16 cellular contexts compared by ENCODE assay signal in the genomic region with DNA sequence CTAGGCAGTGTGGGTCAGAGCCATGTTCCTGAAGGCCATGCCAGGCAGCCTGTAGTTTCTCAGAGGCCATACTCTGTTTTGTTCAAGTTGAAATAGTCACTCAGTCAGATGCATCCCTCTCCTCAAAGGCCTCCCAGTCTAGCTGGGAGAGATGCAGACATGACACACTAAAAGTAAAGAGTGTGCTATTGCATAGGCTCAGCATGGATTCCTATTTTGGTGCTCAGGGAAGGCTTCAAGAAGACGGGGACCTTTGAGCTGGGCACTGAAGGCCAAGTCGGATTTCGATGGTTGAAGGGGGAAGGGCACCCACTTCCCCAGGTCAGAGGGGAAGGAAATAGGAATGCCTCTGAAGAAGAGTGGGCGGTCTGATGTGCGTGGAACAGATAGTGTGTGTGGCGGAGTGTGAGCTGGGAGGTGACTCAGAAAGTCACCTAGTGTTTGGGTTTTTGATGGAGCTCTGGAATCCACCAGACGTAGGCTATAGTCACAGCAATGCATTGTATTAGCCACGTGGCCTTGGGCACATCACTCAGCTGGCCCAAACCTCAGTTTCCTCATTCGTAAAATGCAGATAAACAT. TPM values are rescaled to one million over a fixed set of nuclear protein-coding genes. Genes with fewer than 3 reads are reported as not detected.
A peak's percentile ranks its signal among the peaks of the same experiment; 100 is the strongest.
DNase-seq lines count a peak whose midpoint lies in the region; ATAC-seq, FAIRE-seq and TF ChIP-seq lines count a peak whose summit lies in the region.
"Had no signal": no experiment of that assay in that cellular context is flagged by ENCODE, and none has a peak within 500 bp of the region (broad histone marks: within the 10 kb centered on the region; RNA-seq: fewer than 3 reads in every experiment).

No MANE protein-coding gene starts in this region.

- no peaks in the 10 kb centered on the region for H3K36me3 ChIP-seq in K562 (ENCODE audit: control insufficient read depth, insufficient read depth, low read length)

- no peak overlapping the region for H3K4me3 Mint-ChIP-seq in activated T-helper 17 cell treated with anti-CD3 and anti-CD28 coated beads, Interleukin-2, amount 50 U/mL, for 72 hours
- H3K4me3 Mint-ChIP-seq: B cell; CD4-positive, alpha-beta memory T cell; HFFc6 had no signal

- H2AFZ ChIP-seq in K562 (ENCODE audit: low read depth, low read length), result no peak overlapping the region

- H3K4me2 ChIP-seq in K562 (ENCODE audit: insufficient read depth, low read length), result no peak overlapping the region

- no peaks in the 10 kb centered on the region for H3K79me2 ChIP-seq in K562 (ENCODE audit: control insufficient read depth, insufficient read depth, low read length)

- H3K9me3 ChIP-seq in K562 (replicated peaks; ENCODE audit: control insufficient read depth, insufficient read depth, low read depth, low read length), result no peaks in the 10 kb centered on the region

- peaks cover 17% of the 10 kb centered on the region for H3K27me3 Mint-ChIP-seq in activated T-helper 17 cell treated with anti-CD3 and anti-CD28 coated beads, Interleukin-2, amount 50 U/mL, for 72 hours

- WGBS in K562 (ENCODE audit: insufficient coverage, low coverage, missing lambda C conversion rate), result under 1% methylated on average over 9 of the region's 9 CpGs

- CTCF ChIA-PET in K562 (lab: Yijun Ruan, JAX; ENCODE audit: low intra/inter-chr PET ratio), result interaction anchor here (0.6 to 3.1 kb wide), 2 partner anchors 41 to 47 kb away, joined by 3 to 27 read pairs; no protein-coding TSS in a partner anchor

- peak; percentile 29 for ATAC-seq in activated T-helper 17 cell treated with anti-CD3 and anti-CD28 coated beads, Interleukin-2, amount 50 U/mL, for 72 hours (replicated peaks)
- ATAC-seq in K562 (no peak), GM19023 (IDR thresholded peaks at IDR 0.05; ENCODE audit: unreplicated experiment) (no peak)
- no peak for ATAC-seq in stimulated activated naive CD8-positive, alpha-beta T cell treated with anti-CD3 and anti-CD28 coated beads, Interleukin-15, Interleukin-2, amounts not matched to agents 100 U/mL and 50 U/mL, for 24 hours
- ATAC-seq: GM12878 had no signal

- peaks cover 13 to 39% of the 10 kb centered on the region in 2 experiments; a peak in 4 of 5 replicates for H3K27me3 ChIP-seq in K562 (ENCODE audit: control insufficient read depth in 2 of 2, insufficient read depth in 2 of 2, low read length in 2 of 2)

- H3K27ac ChIP-seq in K562 (ENCODE audit: extremely low read depth, low read depth, low read length), result no peak overlapping the region
- H3K27ac ChIP-seq: C4-2B had no signal

- H3K9ac ChIP-seq in K562 (ENCODE audit: insufficient read depth in 1 of 2, low read depth in 2 of 2, low read length in 2 of 2), result no peak overlapping the region

- intact Hi-C loops in K562 (cut with micrococcal nuclease), result no loop called here
- intact Hi-C loops in head of caudate nucleus (cut with DNase I), result loop anchor here (10.0 kb wide), 1 partner anchor 103 kb away; no protein-coding TSS in a partner anchor

- no TSS peak for BruUV-seq in K562 (replicated peaks; lab: Mats Ljungman, UMichigan)

- no peak for TF ChIP-seq EP300 in K562 (IDR thresholded peaks at IDR 0.05; ENCODE audit: low read length)

- in situ Hi-C loops in K562 (cut with MboI), result loop anchor here (5.0 kb wide), 1 partner anchor 39 kb away; no protein-coding TSS in a partner anchor

- H3K36me3 Mint-ChIP-seq in activated T-helper 17 cell treated with anti-CD3 and anti-CD28 coated beads, Interleukin-2, amount 50 U/mL, for 72 hours (ENCODE audit: low read depth), result no peaks in the 10 kb centered on the region
- H3K36me3 Mint-ChIP-seq: CD4-positive, alpha-beta memory T cell had no signal

- no peaks in the 10 kb centered on the region for H3K4me1 Mint-ChIP-seq in activated T-helper 17 cell treated with anti-CD3 and anti-CD28 coated beads, Interleukin-2, amount 50 U/mL, for 72 hours

- peaks cover 7 to 17% of the 10 kb centered on the region in 2 experiments; a peak in 3 of 5 replicates for H3K4me1 ChIP-seq in K562 (replicated peaks in 1 of 2; ENCODE audit: control insufficient read depth in 2 of 2, insufficient read depth in 2 of 2, low read length in 2 of 2)

- TF ChIP-seq RAD21 in K562 (CRISPR knock-in tag; conservative IDR thresholded peaks at IDR 0.05 in 1 of 2, IDR thresholded peaks at IDR 0.05 in 1 of 2), result no peak

- POLR2A ChIA-PET in K562 (lab: Yijun Ruan, JAX), result interaction anchor here (0.6 to 1.3 kb wide), 4 partner anchors 12 to 1995 kb away, joined by 3 to 4 read pairs (median 4); no protein-coding TSS in a partner anchor

- H3K4me3 ChIP-seq in K562, result no peak overlapping the region
- H3K4me3 ChIP-seq: GM12878 had no signal

- no peak overlapping the region for H3K27ac Mint-ChIP-seq in activated T-helper 17 cell treated with anti-CD3 and anti-CD28 coated beads, Interleukin-2, amount 50 U/mL, for 72 hours
- H3K27ac Mint-ChIP-seq: B cell; CD4-positive, alpha-beta memory T cell; HFFc6 had no signal

- peaks cover 13% of the 10 kb centered on the region for H4K20me1 ChIP-seq in K562 (replicated peaks; ENCODE audit: control insufficient read depth, insufficient read depth, low read length)

- no peak for TF ChIP-seq CTCF in K562 (IDR thresholded peaks at IDR 0.05 in 2 of 3, conservative IDR thresholded peaks at IDR 0.05 in 1 of 3; ENCODE audit: insufficient read depth in 2 of 3, low read depth in 1 of 3, low read length in 3 of 3)

- TF ChIP-seq POLR2A in K562 (conservative IDR thresholded peaks at IDR 0.05), result no peak

- no peaks in the 10 kb centered on the region for H3K9me3 Mint-ChIP-seq in activated T-helper 17 cell treated with anti-CD3 and anti-CD28 coated beads, Interleukin-2, amount 50 U/mL, for 72 hours
- H3K9me3 Mint-ChIP-seq: CD4-positive, alpha-beta memory T cell; HFFc6 had no signal

- H3K9me1 ChIP-seq in K562 (ENCODE audit: control insufficient read depth, insufficient read depth, low read length), result no peaks in the 10 kb centered on the region

- DNase-seq in K562 (ENCODE audit: extremely low read depth in 1 of 4, low spot score in 3 of 4) (peak in 1 of 4 experiments; percentile 32), head of caudate nucleus (peak in 25 of 42 donors; percentile 28 to 81 (median 52)), superior temporal gyrus (ENCODE audit: extremely low spot score) (peak; percentile 16), MV-4-11 (lab: John Stamatoyannopoulos, UW) (no peak)
- no peak for DNase-seq in stimulated activated naive CD8-positive, alpha-beta T cell treated with anti-CD3 and anti-CD28 coated beads, Interleukin-15, Interleukin-2, amounts not matched to agents 100 U/mL and 50 U/mL, for 24 hours
- DNase-seq: CD4-positive, alpha-beta memory T cell; DMS79; HCEC 1CT; HFFc6 had no signal

- no peak for FAIRE-seq in K562 (lab: Jason Lieb, UNC)
- FAIRE-seq: A204.1, GM12878, GM18507 had no signal

TF ChIP-seq in K562, 482 proteins besides CTCF, POLR2A, EP300 and RAD21:
- no peak for TF ChIP-seq HNRNPH1 (optimal IDR thresholded peaks at IDR 0.05; ENCODE audit: low read depth, low read length)
- TF ChIP-seq, protein P1, sequence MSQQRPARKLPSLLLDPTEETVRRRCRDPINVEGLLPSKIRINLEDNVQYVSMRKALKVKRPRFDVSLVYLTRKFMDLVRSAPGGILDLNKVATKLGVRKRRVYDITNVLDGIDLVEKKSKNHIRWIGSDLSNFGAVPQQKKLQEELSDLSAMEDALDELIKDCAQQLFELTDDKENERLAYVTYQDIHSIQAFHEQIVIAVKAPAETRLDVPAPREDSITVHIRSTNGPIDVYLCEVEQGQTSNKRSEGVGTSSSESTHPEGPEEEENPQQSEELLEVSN (IDR thresholded peaks at IDR 0.05; ENCODE audit: borderline replicate concordance in 1 of 2, extremely low read depth in 1 of 2, insufficient read depth in 1 of 2, insufficient read length in 1 of 2, low read depth in 1 of 2, low read length in 1 of 2, poor library complexity in 1 of 2, severe bottlenecking in 1 of 2), result no peak
- no peak for TF ChIP-seq HNRNPUL1 (IDR thresholded peaks at IDR 0.05; ENCODE audit: low read length)
- peak; percentile 79 for TF ChIP-seq EGR1 (conservative IDR thresholded peaks at IDR 0.05)
- TF ChIP-seq FIP1L1 (IDR thresholded peaks at IDR 0.05; ENCODE audit: low read depth, low read length, poor library complexity, severe bottlenecking), result no peak
- peak; percentile 34; the same call in 1 of the 2 replicates for TF ChIP-seq CBFA2T3 (IDR thresholded peaks at IDR 0.05)
- 0 out of 2 replicates have a peak, but pooled peaks have one; percentile 33 for TF ChIP-seq FOSL1 (tag; conservative IDR thresholded peaks at IDR 0.05)
- TF ChIP-seq, protein P2, sequence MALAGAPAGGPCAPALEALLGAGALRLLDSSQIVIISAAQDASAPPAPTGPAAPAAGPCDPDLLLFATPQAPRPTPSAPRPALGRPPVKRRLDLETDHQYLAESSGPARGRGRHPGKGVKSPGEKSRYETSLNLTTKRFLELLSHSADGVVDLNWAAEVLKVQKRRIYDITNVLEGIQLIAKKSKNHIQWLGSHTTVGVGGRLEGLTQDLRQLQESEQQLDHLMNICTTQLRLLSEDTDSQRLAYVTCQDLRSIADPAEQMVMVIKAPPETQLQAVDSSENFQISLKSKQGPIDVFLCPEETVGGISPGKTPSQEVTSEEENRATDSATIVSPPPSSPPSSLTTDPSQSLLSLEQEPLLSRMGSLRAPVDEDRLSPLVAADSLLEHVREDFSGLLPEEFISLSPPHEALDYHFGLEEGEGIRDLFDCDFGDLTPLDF (CRISPR knock-in tag; IDR thresholded peaks at IDR 0.05), result no peak
- TF ChIP-seq HMG20A (CRISPR knock-in tag; conservative IDR thresholded peaks at IDR 0.05), result no peak

RNA-seq across cellular contexts. Expression of a gene that starts 3.7 kb away (rescaled TPM):
- total RNA-seq in activated T-helper 17 cell treated with anti-CD3 and anti-CD28 coated beads, Interleukin-2, amount 50 U/mL, for 72 hours, result 1 to 10 TPM in 1 of 2 donors, under 1 TPM in 1; 0.26 to 1.0 TPM
- 1.5 and 3.3 TPM in 2 replicates for total RNA-seq in K562 (2011; cell fraction: chromatin; rRNA removed; ENCODE audit: low replicate concordance)
- total RNA-seq in K562 (2011; cell fraction: nucleolus; rRNA removed), result 1.1 and 2.5 TPM in 2 replicates
- total RNA-seq in K562 (2011; cell fraction: nucleoplasm; rRNA removed), result 0.61 and 0.95 TPM in 2 replicates
- total RNA-seq in K562 (2014; rRNA removed) (1.3 TPM in 2 replicates), K562 (2014; rRNA removed; fragmentation: Illumina TruSeq; extraction: Trizol) (0.80 and 1.3 TPM in 2 replicates), K562 (2015; rRNA removed; fragmentation: Illumina TruSeq; extraction: Trizol) (0.90 and 2.5 TPM in 2 replicates), K562 (2021) (2.6 and 4.3 TPM in 2 replicates)
- polyA plus RNA-seq in K562 (2011; rRNA removed) (0.89 and 1.4 TPM in 2 replicates), K562 (2014; fragmentation: Illumina TruSeq; extraction: Trizol) (2.9 and 3.6 TPM in 2 replicates), K562 (2014; fragmentation: Nextera tagmentation; extraction: Ambion mirVana) (under 1 TPM; 0.11 to 0.31 TPM), K562 (2014; rRNA removed) (0.90 and 4.2 TPM in 2 replicates)
- 0.94 and 2.4 TPM in 2 replicates for polyA plus RNA-seq in K562 (2011; cell fraction: cytosol; rRNA removed)
- 1.1 and 1.5 TPM in 2 replicates for polyA plus RNA-seq in K562 (2011; cell fraction: nucleus; rRNA removed)
- 2.0 and 4.1 TPM in 2 replicates for polyA plus RNA-seq in K562 (2012)
- polyA minus RNA-seq in K562 (2011; rRNA and poly(A)+ RNA removed), result 0.81 and 1.3 TPM in 2 replicates
- polyA minus RNA-seq in K562 (2011; cell fraction: cytosol; rRNA and poly(A)+ RNA removed), result 1.3 and 1.5 TPM in 2 replicates
- polyA minus RNA-seq in K562 (2011; cell fraction: nucleus; rRNA and poly(A)+ RNA removed), result 0.67 and 1.00 TPM in 2 replicates
- polyA plus RNA-seq: CD4-positive, alpha-beta memory T cell had no signal

Comparison
In these comparisons a context has a peak if more than half of its experiments do, and no peak if none do; other contexts are left out.
1. DNase-seq: peak in head of caudate nucleus (25 of 42) and superior temporal gyrus (single experiment); none in MV-4-11 (single experiment) and stimulated activated naive CD8-positive, alpha-beta T cell treated with anti-CD3 and anti-CD28 coated beads, Interleukin-15, Interleukin-2, amounts not matched to agents 100 U/mL and 50 U/mL, for 24 hours (single experiment).